In genomic region chr5:180853522-180853921, GRCh38 we compare ENCODE assay signal across 33 cellular contexts. TPM values are rescaled to one million over a fixed set of nuclear protein-coding genes. Genes with fewer than 3 reads are reported as not detected.
"Had no signal": no experiment of that assay in that cellular context is flagged by ENCODE, and none has a peak within 500 bp of the region (broad histone marks: within the 10 kb centered on the region; RNA-seq: fewer than 3 reads in every experiment).

No MANE protein-coding gene starts in this region.

- FAIRE-seq: pancreas, small intestine, urothelium cell line had no signal

- H3K9me3 ChIP-seq: pancreas, prostate gland, thyroid gland had no signal

- H3K27ac ChIP-seq: neutrophil, pancreas, prostate gland, right lobe of liver, sigmoid colon, stomach, thoracic aorta, thyroid gland, tibial nerve, upper lobe of left lung, vagina had no signal

- DNase-seq: nephron progenitor cell; nucleus accumbens; pancreas; retina; right cardiac atrium; right lobe of liver; sigmoid colon; small intestine; stimulated activated CD4-positive, alpha-beta T cell treated with anti-CD3 and anti-CD28 coated beads, Interleukin-15, amount 100 ng/mL, for 24 hours; stimulated activated CD4-positive, alpha-beta T cell treated with anti-CD3 and anti-CD28 coated beads, Interleukin-2, amount 100 ng/mL, for 24 hours; stimulated activated CD4-positive, alpha-beta T cell treated with anti-CD3 and anti-CD28 coated beads, Interleukin-2, amount 100 ng/mL, for 48 hours; stimulated activated CD4-positive, alpha-beta T cell treated with anti-CD3 and anti-CD28 coated beads, Interleukin-4, amount 100 ng/mL, for 24 hours; stimulated activated naive B cell treated with anti-CD40 and anti-IgM and Interleukin-4, amounts not matched to agents 10 μg/mL and 1 μg/mL and 100 μg/mL, for 72 hours; stimulated activated naive CD4-positive, alpha-beta T cell treated with Interleukin-2 at 50 U/mL for 16 hours; stomach; thyroid gland; trophoblast cell; upper lobe of left lung had no signal

- H3K4me1 ChIP-seq: pancreas, prostate gland, right lobe of liver, sigmoid colon, stomach, tibial nerve, vagina had no signal

- H3K4me3 Mint-ChIP-seq: natural killer cell treated with Interleukin-12 subunit alpha and Interleukin-12 subunit beta and Interleukin-15 and Interleukin-18, amount 100 ng/mL, for 72 hours; nephron progenitor cell; neural crest cell; stimulated activated effector memory CD8-positive, alpha-beta T cell treated with anti-CD3 and anti-CD28 coated beads, Interleukin-12 subunit alpha, Interleukin-12 subunit beta, amount 100 ng/mL, for 72 hours; stimulated activated naive B cell treated with anti-CD40 and anti-IgM and Interleukin-4, amounts not matched to agents 10 μg/mL and 1 μg/mL and 100 μg/mL, for 72 hours; stimulated activated naive CD8-positive, alpha-beta T cell treated with anti-CD3 and anti-CD28 coated beads, Interleukin-15, Interleukin-2, amounts not matched to agents 100 ng/mL and 50 ng/mL, for 24 hours had no signal

- ATAC-seq: natural killer cell treated with Interleukin-12 subunit alpha and Interleukin-12 subunit beta and Interleukin-15 and Interleukin-18, amount 100 ng/mL, for 72 hours; pancreas; right cardiac atrium; stimulated activated effector memory CD8-positive, alpha-beta T cell treated with anti-CD3 and anti-CD28 coated beads, Interleukin-12 subunit alpha, Interleukin-12 subunit beta, amount 100 ng/mL, for 72 hours; stimulated activated naive B cell treated with anti-CD40 and anti-IgM and Interleukin-4, amounts not matched to agents 10 μg/mL and 1 μg/mL and 100 μg/mL, for 72 hours had no signal

- H3K27me3 Mint-ChIP-seq: natural killer cell treated with Interleukin-12 subunit alpha and Interleukin-12 subunit beta and Interleukin-15 and Interleukin-18, amount 100 ng/mL, for 72 hours; stimulated activated naive B cell treated with anti-CD40 and anti-IgM and Interleukin-4, amounts not matched to agents 10 μg/mL and 1 μg/mL and 100 μg/mL, for 72 hours; stimulated activated naive CD8-positive, alpha-beta T cell treated with anti-CD3 and anti-CD28 coated beads, Interleukin-15, Interleukin-2, amounts not matched to agents 100 ng/mL and 50 ng/mL, for 24 hours had no signal

- H3K27ac Mint-ChIP-seq: natural killer cell treated with Interleukin-12 subunit alpha and Interleukin-12 subunit beta and Interleukin-15 and Interleukin-18, amount 100 ng/mL, for 72 hours; nephron progenitor cell; stimulated activated naive B cell treated with anti-CD40 and anti-IgM and Interleukin-4, amounts not matched to agents 10 μg/mL and 1 μg/mL and 100 μg/mL, for 72 hours; stimulated activated naive CD8-positive, alpha-beta T cell treated with anti-CD3 and anti-CD28 coated beads, Interleukin-15, Interleukin-2, amounts not matched to agents 100 ng/mL and 50 ng/mL, for 24 hours had no signal

- H3K27me3 ChIP-seq: neutrophil, pancreas, right lobe of liver, sigmoid colon, stomach, thyroid gland, tibial nerve, upper lobe of left lung, vagina had no signal

- H3K4me3 ChIP-seq: pancreas, prostate gland, right lobe of liver, sigmoid colon, stomach, thoracic aorta, thyroid gland, tibial nerve, upper lobe of left lung, vagina had no signal

RNA-seq across cellular contexts. Expression of gene BTNL8, which starts 45.4 kb away (rescaled TPM):
- total RNA-seq: natural killer cell treated with Interleukin-12 subunit alpha and Interleukin-12 subunit beta and Interleukin-15 and Interleukin-18, amount 100 ng/mL, for 72 hours; neural crest cell; osteocyte; posterior vena cava; pulmonary artery endothelial cell; skeletal muscle tissue; thoracic aorta; tibial nerve; ureter; vagina had no signal
